ENCODE assay signal across 1 cellular context in genomic region chr12:1594295-1595025, GRCh38.
TF ChIP-seq lines count a peak whose summit lies in the region.

FBXL14 (minus strand) TSS chr12:1594581; CDS start chr12:1594066, 515 bp downstream.

TF ChIP-seq in K562, 482 proteins besides CTCF, POLR2A, EP300 and RAD21 (continued from another document and continues in another):
- TF ChIP-seq RBM22 (IDR thresholded peaks at IDR 0.05; ENCODE audit: low read depth, low read length, poor library complexity, severe bottlenecking): peak; percentile 78
- no peak for TF ChIP-seq OTX1 (CRISPR knock-in tag; IDR thresholded peaks at IDR 0.05)
- TF ChIP-seq FOXA1 (IDR thresholded peaks at IDR 0.05; ENCODE audit: borderline replicate concordance): no peak
- no peak for TF ChIP-seq CBX8 (IDR thresholded peaks at IDR 0.05; ENCODE audit: borderline replicate concordance, extremely low read depth, low read depth, low read length, poor library complexity, severe bottlenecking)
- 0 out of 2 replicates have a peak, but pooled peaks have one; percentile 30 for TF ChIP-seq RAD51 (IDR thresholded peaks at IDR 0.05; ENCODE audit: borderline replicate concordance, low read depth)
- no peak for TF ChIP-seq ARHGAP35 (IDR thresholded peaks at IDR 0.05; ENCODE audit: partially characterized antibody)
- no peak for TF ChIP-seq ZNF740 (CRISPR knock-in tag; IDR thresholded peaks at IDR 0.05)
- no peak for TF ChIP-seq ZNF740 (tag; IDR thresholded peaks at IDR 0.05)
- no peak for TF ChIP-seq DPF2 (IDR thresholded peaks at IDR 0.05)
- peak; percentile 84 for TF ChIP-seq GABPA (tag; conservative IDR thresholded peaks at IDR 0.05; ENCODE audit: low read depth)
- TF ChIP-seq KLF1 (tag; IDR thresholded peaks at IDR 0.05): no peak
- TF ChIP-seq CTBP1 (IDR thresholded peaks at IDR 0.05; ENCODE audit: borderline replicate concordance): peak; percentile 79; the same call in 1 of the 2 replicates
- TF ChIP-seq, protein P1, sequence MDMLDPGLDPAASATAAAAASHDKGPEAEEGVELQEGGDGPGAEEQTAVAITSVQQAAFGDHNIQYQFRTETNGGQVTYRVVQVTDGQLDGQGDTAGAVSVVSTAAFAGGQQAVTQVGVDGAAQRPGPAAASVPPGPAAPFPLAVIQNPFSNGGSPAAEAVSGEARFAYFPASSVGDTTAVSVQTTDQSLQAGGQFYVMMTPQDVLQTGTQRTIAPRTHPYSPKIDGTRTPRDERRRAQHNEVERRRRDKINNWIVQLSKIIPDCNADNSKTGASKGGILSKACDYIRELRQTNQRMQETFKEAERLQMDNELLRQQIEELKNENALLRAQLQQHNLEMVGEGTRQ (CRISPR knock-in tag; IDR thresholded peaks at IDR 0.05): peak; percentile 75
- no peak for TF ChIP-seq TGIF2 (CRISPR knock-in tag; IDR thresholded peaks at IDR 0.05)
- no peak for TF ChIP-seq RBM39 (optimal IDR thresholded peaks at IDR 0.05; ENCODE audit: low read depth, low read length)
- no peak for TF ChIP-seq SETDB1 (IDR thresholded peaks at IDR 0.05; ENCODE audit: low read length)
- no peak for TF ChIP-seq CC2D1A (IDR thresholded peaks at IDR 0.05)
- TF ChIP-seq, protein P2, sequence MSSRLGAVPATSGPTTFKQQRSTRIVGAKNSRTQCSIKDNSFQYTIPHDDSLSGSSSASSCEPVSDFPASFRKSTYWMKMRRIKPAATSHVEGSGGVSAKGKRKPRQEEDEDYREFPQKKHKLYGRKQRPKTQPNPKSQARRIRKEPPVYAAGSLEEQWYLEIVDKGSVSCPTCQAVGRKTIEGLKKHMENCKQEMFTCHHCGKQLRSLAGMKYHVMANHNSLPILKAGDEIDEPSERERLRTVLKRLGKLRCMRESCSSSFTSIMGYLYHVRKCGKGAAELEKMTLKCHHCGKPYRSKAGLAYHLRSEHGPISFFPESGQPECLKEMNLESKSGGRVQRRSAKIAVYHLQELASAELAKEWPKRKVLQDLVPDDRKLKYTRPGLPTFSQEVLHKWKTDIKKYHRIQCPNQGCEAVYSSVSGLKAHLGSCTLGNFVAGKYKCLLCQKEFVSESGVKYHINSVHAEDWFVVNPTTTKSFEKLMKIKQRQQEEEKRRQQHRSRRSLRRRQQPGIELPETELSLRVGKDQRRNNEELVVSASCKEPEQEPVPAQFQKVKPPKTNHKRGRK (tag; IDR thresholded peaks at IDR 0.05): no peak
- TF ChIP-seq CBFA2T3 (IDR thresholded peaks at IDR 0.05): no peak
- TF ChIP-seq GMEB1 (CRISPR knock-in tag; IDR thresholded peaks at IDR 0.05): peak; percentile 33; the same call in 1 of the 2 replicates
- TF ChIP-seq SIN3B (IDR thresholded peaks at IDR 0.05; ENCODE audit: low read depth): no peak
- TF ChIP-seq HCFC1 (IDR thresholded peaks at IDR 0.05; ENCODE audit: low read depth, low read length): peak; percentile 45
- no peak for TF ChIP-seq CEBPB (tag; IDR thresholded peaks at IDR 0.05)
- no peak for TF ChIP-seq YY1 (IDR thresholded peaks at IDR 0.05; ENCODE audit: borderline replicate concordance in 1 of 3, control insufficient read depth in 1 of 3, extremely low read depth in 1 of 3, insufficient read depth in 3 of 3, insufficient read length in 1 of 3, insufficient replicate concordance in 2 of 3, low read depth in 1 of 3, low read length in 2 of 3)
- 0 out of 2 replicates have a peak, but pooled peaks have one; percentile 49 for TF ChIP-seq NKRF (IDR thresholded peaks at IDR 0.05; ENCODE audit: borderline replicate concordance)
- TF ChIP-seq, protein P3, sequence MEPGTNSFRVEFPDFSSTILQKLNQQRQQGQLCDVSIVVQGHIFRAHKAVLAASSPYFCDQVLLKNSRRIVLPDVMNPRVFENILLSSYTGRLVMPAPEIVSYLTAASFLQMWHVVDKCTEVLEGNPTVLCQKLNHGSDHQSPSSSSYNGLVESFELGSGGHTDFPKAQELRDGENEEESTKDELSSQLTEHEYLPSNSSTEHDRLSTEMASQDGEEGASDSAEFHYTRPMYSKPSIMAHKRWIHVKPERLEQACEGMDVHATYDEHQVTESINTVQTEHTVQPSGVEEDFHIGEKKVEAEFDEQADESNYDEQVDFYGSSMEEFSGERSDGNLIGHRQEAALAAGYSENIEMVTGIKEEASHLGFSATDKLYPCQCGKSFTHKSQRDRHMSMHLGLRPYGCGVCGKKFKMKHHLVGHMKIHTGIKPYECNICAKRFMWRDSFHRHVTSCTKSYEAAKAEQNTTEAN (CRISPR knock-in tag; IDR thresholded peaks at IDR 0.05): no peak
- TF ChIP-seq TBP (optimal IDR thresholded peaks at IDR 0.05; ENCODE audit: low read depth, low read length): no peak
- TF ChIP-seq, protein P4, sequence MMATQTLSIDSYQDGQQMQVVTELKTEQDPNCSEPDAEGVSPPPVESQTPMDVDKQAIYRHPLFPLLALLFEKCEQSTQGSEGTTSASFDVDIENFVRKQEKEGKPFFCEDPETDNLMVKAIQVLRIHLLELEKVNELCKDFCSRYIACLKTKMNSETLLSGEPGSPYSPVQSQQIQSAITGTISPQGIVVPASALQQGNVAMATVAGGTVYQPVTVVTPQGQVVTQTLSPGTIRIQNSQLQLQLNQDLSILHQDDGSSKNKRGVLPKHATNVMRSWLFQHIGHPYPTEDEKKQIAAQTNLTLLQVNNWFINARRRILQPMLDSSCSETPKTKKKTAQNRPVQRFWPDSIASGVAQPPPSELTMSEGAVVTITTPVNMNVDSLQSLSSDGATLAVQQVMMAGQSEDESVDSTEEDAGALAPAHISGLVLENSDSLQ (IDR thresholded peaks at IDR 0.05): peak; percentile 58
- no peak for TF ChIP-seq MED1 (CRISPR knock-in tag; IDR thresholded peaks at IDR 0.05; ENCODE audit: borderline replicate concordance)
- no peak for TF ChIP-seq BCOR (IDR thresholded peaks at IDR 0.05)
- no peak for TF ChIP-seq CEBPZ (IDR thresholded peaks at IDR 0.05; ENCODE audit: borderline replicate concordance, low read depth, low read length)
- TF ChIP-seq NCOA6 (IDR thresholded peaks at IDR 0.05): no peak
- peak; percentile 23 for TF ChIP-seq ZFX (CRISPR knock-in tag; IDR thresholded peaks at IDR 0.05)
- 0 out of 2 replicates have a peak, but pooled peaks have one; percentile 27 for TF ChIP-seq MTA3 (IDR thresholded peaks at IDR 0.05; ENCODE audit: borderline replicate concordance)
- TF ChIP-seq ZNF445 (CRISPR knock-in tag; IDR thresholded peaks at IDR 0.05; ENCODE audit: low read depth): no peak
- TF ChIP-seq ARID1B (IDR thresholded peaks at IDR 0.05): no peak
- TF ChIP-seq FIP1L1 (IDR thresholded peaks at IDR 0.05; ENCODE audit: low read depth, low read length, poor library complexity, severe bottlenecking): no peak
- no peak for TF ChIP-seq NR2C2 (CRISPR knock-in tag; IDR thresholded peaks at IDR 0.05)
- peak; percentile 15; the same call in 1 of the 2 replicates for TF ChIP-seq NR2C2 (tag; IDR thresholded peaks at IDR 0.05)
- TF ChIP-seq PHF21A (IDR thresholded peaks at IDR 0.05; ENCODE audit: borderline replicate concordance, low read depth): no peak
- TF ChIP-seq SIX5 (IDR thresholded peaks at IDR 0.05; ENCODE audit: borderline replicate concordance in 1 of 2, insufficient read depth in 1 of 2, low read depth in 1 of 2, low read length in 2 of 2): 0 out of 4 replicates have a peak, but pooled peaks of 1 of the 2 experiments have one; percentile 0
- no peak for TF ChIP-seq ERF (CRISPR knock-in tag; IDR thresholded peaks at IDR 0.05)
- no peak for TF ChIP-seq POLR2AphosphoS5 (IDR thresholded peaks at IDR 0.05; ENCODE audit: control insufficient read depth, insufficient read depth, low read depth, low read length)
- no peak for TF ChIP-seq ETS2 (tag; IDR thresholded peaks at IDR 0.05; ENCODE audit: borderline replicate concordance, poor library complexity, severe bottlenecking)
- no peak for TF ChIP-seq TRIM24 (IDR thresholded peaks at IDR 0.05)
- TF ChIP-seq, protein P5, sequence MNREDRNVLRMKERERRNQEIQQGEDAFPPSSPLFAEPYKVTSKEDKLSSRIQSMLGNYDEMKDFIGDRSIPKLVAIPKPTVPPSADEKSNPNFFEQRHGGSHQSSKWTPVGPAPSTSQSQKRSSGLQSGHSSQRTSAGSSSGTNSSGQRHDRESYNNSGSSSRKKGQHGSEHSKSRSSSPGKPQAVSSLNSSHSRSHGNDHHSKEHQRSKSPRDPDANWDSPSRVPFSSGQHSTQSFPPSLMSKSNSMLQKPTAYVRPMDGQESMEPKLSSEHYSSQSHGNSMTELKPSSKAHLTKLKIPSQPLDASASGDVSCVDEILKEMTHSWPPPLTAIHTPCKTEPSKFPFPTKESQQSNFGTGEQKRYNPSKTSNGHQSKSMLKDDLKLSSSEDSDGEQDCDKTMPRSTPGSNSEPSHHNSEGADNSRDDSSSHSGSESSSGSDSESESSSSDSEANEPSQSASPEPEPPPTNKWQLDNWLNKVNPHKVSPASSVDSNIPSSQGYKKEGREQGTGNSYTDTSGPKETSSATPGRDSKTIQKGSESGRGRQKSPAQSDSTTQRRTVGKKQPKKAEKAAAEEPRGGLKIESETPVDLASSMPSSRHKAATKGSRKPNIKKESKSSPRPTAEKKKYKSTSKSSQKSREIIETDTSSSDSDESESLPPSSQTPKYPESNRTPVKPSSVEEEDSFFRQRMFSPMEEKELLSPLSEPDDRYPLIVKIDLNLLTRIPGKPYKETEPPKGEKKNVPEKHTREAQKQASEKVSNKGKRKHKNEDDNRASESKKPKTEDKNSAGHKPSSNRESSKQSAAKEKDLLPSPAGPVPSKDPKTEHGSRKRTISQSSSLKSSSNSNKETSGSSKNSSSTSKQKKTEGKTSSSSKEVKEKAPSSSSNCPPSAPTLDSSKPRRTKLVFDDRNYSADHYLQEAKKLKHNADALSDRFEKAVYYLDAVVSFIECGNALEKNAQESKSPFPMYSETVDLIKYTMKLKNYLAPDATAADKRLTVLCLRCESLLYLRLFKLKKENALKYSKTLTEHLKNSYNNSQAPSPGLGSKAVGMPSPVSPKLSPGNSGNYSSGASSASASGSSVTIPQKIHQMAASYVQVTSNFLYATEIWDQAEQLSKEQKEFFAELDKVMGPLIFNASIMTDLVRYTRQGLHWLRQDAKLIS (CRISPR knock-in tag; IDR thresholded peaks at IDR 0.05): no peak
- TF ChIP-seq HDAC8 (tag; IDR thresholded peaks at IDR 0.05): no peak
- TF ChIP-seq, protein P6, sequence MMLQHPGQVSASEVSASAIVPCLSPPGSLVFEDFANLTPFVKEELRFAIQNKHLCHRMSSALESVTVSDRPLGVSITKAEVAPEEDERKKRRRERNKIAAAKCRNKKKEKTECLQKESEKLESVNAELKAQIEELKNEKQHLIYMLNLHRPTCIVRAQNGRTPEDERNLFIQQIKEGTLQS (IDR thresholded peaks at IDR 0.05): no peak
- TF ChIP-seq, protein P6 (CRISPR knock-in tag; conservative IDR thresholded peaks at IDR 0.05): no peak
- TF ChIP-seq ZNF384 (IDR thresholded peaks at IDR 0.05; ENCODE audit: low read depth, low read length): no peak
